12 cellular contexts compared by ENCODE assay signal in genomic region chr9:71549023-71549422, GRCh38.
DNase-seq lines count a peak whose midpoint lies in the region; ATAC-seq and TF ChIP-seq lines count a peak whose summit lies in the region.
"Had no signal": no experiment of that assay in that cellular context is flagged by ENCODE, and none has a peak within 500 bp of the region (broad histone marks: within the 10 kb centered on the region; RNA-seq: fewer than 3 reads in every experiment).

No MANE protein-coding gene starts in this region.

- no peak overlapping the region for H3K4me3 ChIP-seq in GM12864 (ENCODE audit: low read depth, low read length)

- no peak for TF ChIP-seq CTCF in GM12864 (IDR thresholded peaks at IDR 0.05; ENCODE audit: low read depth, low read length, missing control alignments)

- DNase-seq in GM12864 (ENCODE audit: low read depth) (peak; percentile 24), DMS 273 treated with DMSO at 0.1 percent for 48 hours (lab: John Stamatoyannopoulos, UW) (no peak), cerebellar cortex (ENCODE audit: low spot score) (no peak), activated T-cell treated with anti-CD3 and anti-CD28 coated beads for 4 hours (no peak), H4 (ENCODE audit: low spot score) (no peak)
- DNase-seq: activated CD4-positive, alpha-beta T cell treated with anti-CD3 and anti-CD28 coated beads, Interleukin-2, amount 10 ng/mL, durations not matched to agents 7 days and 5 days; NCI-H2081; stimulated activated naive CD4-positive, alpha-beta T cell had no signal

- ATAC-seq in GM19372 (IDR thresholded peaks at IDR 0.05; ENCODE audit: low read depth, unreplicated experiment) (peak; percentile 87), HG02840 (IDR thresholded peaks at IDR 0.05; ENCODE audit: low FRiP score, unreplicated experiment) (peak; percentile 68), HG03565 (IDR thresholded peaks at IDR 0.05; ENCODE audit: unreplicated experiment) (peak; percentile 73)
- ATAC-seq: Right ventricle myocardium inferior had no signal
